In the genomic region with DNA sequence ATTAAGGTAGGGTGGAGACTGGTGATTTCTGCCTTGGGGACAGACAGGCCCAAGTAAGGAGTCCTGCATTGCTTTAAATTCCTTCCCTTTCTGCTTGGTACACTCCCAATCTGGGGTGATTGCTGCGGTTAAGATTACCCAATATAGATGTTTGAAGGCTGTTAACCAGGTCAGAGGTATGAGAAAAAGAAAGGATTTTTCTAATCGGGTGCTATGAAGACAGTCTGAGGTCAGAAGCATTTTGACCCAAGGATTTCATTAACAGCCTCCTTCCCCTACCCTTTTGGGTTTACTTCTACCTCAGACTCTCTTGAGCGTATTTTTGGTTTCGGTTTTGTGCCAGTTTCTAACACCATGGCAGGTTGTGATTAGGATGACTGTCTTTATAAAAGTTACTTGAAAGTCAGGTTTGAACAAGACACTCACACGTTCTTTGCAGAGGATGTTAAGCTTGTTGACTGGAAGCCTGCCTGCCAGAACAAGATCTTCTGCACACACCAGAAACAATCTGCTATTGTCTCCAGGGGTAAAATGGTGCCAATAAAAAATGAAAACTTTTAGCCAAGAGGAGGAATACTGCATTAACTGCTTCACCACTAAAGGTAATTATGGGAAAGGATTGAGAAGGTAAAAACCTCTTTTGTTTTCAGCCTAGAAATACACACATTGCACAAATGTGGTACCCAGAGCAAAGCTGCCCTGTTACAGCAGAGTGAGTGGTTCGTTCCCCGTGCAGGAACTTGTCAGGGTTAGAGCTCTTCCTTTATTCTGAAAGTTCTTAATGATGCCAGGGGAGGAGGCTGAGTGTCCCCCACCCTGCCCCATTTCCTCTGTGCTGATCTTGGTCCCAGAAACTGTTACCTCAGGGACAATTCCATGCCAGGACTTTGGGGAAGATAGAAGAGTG, we compare ENCODE assay signal across 1 cellular context.
TF ChIP-seq lines count a peak whose summit lies in the region.

No MANE protein-coding gene starts in this region.

TF ChIP-seq in GM12878, 131 proteins besides CTCF, POLR2A, EP300 and RAD21 (continued from another document):
- TF ChIP-seq POLR2AphosphoS2 (IDR thresholded peaks at IDR 0.05; ENCODE audit: low read depth, low read length) = no peak
- no peak for TF ChIP-seq ZNF592 (IDR thresholded peaks at IDR 0.05)
- TF ChIP-seq, protein P1, sequence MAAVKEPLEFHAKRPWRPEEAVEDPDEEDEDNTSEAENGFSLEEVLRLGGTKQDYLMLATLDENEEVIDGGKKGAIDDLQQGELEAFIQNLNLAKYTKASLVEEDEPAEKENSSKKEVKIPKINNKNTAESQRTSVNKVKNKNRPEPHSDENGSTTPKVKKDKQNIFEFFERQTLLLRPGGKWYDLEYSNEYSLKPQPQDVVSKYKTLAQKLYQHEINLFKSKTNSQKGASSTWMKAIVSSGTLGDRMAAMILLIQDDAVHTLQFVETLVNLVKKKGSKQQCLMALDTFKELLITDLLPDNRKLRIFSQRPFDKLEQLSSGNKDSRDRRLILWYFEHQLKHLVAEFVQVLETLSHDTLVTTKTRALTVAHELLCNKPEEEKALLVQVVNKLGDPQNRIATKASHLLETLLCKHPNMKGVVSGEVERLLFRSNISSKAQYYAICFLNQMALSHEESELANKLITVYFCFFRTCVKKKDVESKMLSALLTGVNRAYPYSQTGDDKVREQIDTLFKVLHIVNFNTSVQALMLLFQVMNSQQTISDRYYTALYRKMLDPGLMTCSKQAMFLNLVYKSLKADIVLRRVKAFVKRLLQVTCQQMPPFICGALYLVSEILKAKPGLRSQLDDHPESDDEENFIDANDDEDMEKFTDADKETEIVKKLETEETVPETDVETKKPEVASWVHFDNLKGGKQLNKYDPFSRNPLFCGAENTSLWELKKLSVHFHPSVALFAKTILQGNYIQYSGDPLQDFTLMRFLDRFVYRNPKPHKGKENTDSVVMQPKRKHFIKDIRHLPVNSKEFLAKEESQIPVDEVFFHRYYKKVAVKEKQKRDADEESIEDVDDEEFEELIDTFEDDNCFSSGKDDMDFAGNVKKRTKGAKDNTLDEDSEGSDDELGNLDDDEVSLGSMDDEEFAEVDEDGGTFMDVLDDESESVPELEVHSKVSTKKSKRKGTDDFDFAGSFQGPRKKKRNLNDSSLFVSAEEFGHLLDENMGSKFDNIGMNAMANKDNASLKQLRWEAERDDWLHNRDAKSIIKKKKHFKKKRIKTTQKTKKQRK (IDR thresholded peaks at IDR 0.05; ENCODE audit: low read depth, low read length) = no peak
- TF ChIP-seq TCF12 (IDR thresholded peaks at IDR 0.05; ENCODE audit: low read depth, low read length) = no peak
- TF ChIP-seq, protein P2, sequence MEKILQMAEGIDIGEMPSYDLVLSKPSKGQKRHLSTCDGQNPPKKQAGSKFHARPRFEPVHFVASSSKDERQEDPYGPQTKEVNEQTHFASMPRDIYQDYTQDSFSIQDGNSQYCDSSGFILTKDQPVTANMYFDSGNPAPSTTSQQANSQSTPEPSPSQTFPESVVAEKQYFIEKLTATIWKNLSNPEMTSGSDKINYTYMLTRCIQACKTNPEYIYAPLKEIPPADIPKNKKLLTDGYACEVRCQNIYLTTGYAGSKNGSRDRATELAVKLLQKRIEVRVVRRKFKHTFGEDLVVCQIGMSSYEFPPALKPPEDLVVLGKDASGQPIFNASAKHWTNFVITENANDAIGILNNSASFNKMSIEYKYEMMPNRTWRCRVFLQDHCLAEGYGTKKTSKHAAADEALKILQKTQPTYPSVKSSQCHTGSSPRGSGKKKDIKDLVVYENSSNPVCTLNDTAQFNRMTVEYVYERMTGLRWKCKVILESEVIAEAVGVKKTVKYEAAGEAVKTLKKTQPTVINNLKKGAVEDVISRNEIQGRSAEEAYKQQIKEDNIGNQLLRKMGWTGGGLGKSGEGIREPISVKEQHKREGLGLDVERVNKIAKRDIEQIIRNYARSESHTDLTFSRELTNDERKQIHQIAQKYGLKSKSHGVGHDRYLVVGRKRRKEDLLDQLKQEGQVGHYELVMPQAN (conservative IDR thresholded peaks at IDR 0.05) = no peak
- no peak for TF ChIP-seq REST (IDR thresholded peaks at IDR 0.05; ENCODE audit: low read depth, low read length)
- no peak for TF ChIP-seq ZZZ3 (IDR thresholded peaks at IDR 0.05; ENCODE audit: control insufficient read depth, insufficient read length, low read depth)
- TF ChIP-seq, protein P3, sequence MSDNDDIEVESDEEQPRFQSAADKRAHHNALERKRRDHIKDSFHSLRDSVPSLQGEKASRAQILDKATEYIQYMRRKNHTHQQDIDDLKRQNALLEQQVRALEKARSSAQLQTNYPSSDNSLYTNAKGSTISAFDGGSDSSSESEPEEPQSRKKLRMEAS (IDR thresholded peaks at IDR 0.05; ENCODE audit: low read depth, low read length) = no peak
- no peak for TF ChIP-seq BACH1 (IDR thresholded peaks at IDR 0.05; ENCODE audit: borderline replicate concordance)
- no peak for TF ChIP-seq ZBTB40 (IDR thresholded peaks at IDR 0.05; ENCODE audit: borderline replicate concordance)
- TF ChIP-seq STAT3 (IDR thresholded peaks at IDR 0.05; ENCODE audit: low read depth, low read length) = no peak
- TF ChIP-seq PAX5 (IDR thresholded peaks at IDR 0.05; ENCODE audit: borderline replicate concordance, low read depth, low read length) = no peak
